ENCODE assay signal across 8 cellular contexts in the genomic region with DNA sequence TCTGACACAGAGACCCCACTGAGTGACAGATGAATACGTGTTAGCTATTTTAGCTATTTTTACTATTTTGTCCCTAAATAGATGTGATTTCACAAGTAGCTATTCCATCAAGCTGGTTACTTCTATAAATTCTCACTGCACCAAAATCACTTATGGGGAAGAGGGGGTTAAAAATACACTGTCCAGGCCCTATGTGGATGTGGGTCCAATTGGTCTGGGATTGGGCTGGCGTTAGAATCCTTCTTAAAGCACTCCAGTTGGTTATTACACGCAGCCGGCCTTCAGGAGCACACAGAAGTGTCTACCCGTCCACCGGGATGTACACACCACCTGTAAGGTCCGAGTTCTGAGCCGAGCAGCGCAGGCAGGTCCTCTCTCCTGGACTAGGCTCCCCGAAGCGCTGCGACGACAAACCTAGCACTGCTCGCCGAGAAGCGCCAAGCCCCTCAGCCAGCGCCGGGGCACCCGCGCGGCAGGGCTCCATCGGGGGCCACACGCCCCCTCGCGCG.
DNase-seq lines count a peak whose midpoint lies in the region; ATAC-seq and TF ChIP-seq lines count a peak whose summit lies in the region.

No MANE protein-coding gene starts in this region.

- intact Hi-C loops in psoas muscle (cut with DNase I) = loop anchor here in 1 of 2 donors (5.0 to 10.0 kb wide), 2 partner anchors 199 to 213 kb away; no protein-coding TSS in a partner anchor

- DNase-seq in AG04450 (ENCODE audit: low read depth, low spot score) = no peak
- peak; percentile 34 for DNase-seq in WERI-Rb-1
- DNase-seq in foreskin fibroblast = no peak
- DNase-seq in psoas muscle = no peak
- no peak for DNase-seq in kidney glomerular epithelial cell (lab: John Stamatoyannopoulos, UW)

- peak; percentile 2 for ATAC-seq in GM21723 (IDR thresholded peaks at IDR 0.05; ENCODE audit: unreplicated experiment)
- no peak for ATAC-seq in psoas muscle
- no peak for ATAC-seq in GM18870 (IDR thresholded peaks at IDR 0.05; ENCODE audit: unreplicated experiment)
- ATAC-seq in HG03457 (IDR thresholded peaks at IDR 0.05; ENCODE audit: unreplicated experiment) = no peak

- H3K27ac ChIP-seq in AG04450 (ENCODE audit: low read depth, low read length) (no peak overlapping the region), WERI-Rb-1 (no peak overlapping the region), psoas muscle (peak overlapping the region; percentile 96)

- H3K36me3 ChIP-seq in WERI-Rb-1 (no peaks in the 10 kb centered on the region), psoas muscle (ENCODE audit: insufficient read depth in 1 of 2, low read depth in 1 of 2) (peaks cover 4 to 51% of the 10 kb centered on the region in 2 donors)

- H3K9me3 ChIP-seq in AG04450 (ENCODE audit: control insufficient read depth, insufficient read depth, low read length) (no peaks in the 10 kb centered on the region; the same call in 1 of the 2 replicates), WERI-Rb-1 (ENCODE audit: severe bottlenecking) (no peaks in the 10 kb centered on the region), psoas muscle (no peaks in the 10 kb centered on the region)

- no peaks in the 10 kb centered on the region for H3K27me3 ChIP-seq in AG04450 (ENCODE audit: control insufficient read depth, insufficient read depth, low read length)
- H3K27me3 ChIP-seq in WERI-Rb-1 (ENCODE audit: insufficient read depth, low read depth, severe bottlenecking) = peaks cover 20% of the 10 kb centered on the region
- H3K27me3 ChIP-seq in psoas muscle (ENCODE audit: insufficient read depth in 3 of 3, low read length in 2 of 3) = no peaks in the 10 kb centered on the region

- POLR2A ChIA-PET in AG04450 (lab: Yijun Ruan, JAX) = interaction anchor here (0.8 kb wide), 1 partner anchor 51 kb away, joined by 3 read pairs; no protein-coding TSS in a partner anchor

- TF ChIP-seq CTCF in AG04450 (IDR thresholded peaks at IDR 0.05; ENCODE audit: low read depth, low read length) (no peak), WERI-Rb-1 (IDR thresholded peaks at IDR 0.05; ENCODE audit: low read depth, low read length) (no peak), foreskin fibroblast (IDR thresholded peaks at IDR 0.05; ENCODE audit: low read depth, low read length) (no peak), psoas muscle (IDR thresholded peaks at IDR 0.05) (no peak)

- CTCF ChIA-PET in AG04450 (lab: Charles Lee) = interaction anchor here (0.6 to 1.0 kb wide), 3 partner anchors 209 to 396 kb away, joined by 3 read pairs; no protein-coding TSS in a partner anchor

- peaks cover 53% of the 10 kb centered on the region for H3K4me1 ChIP-seq in psoas muscle

- 1 to 4% (median 2%) methylated on average over 14 to 26 of the region's 26 CpGs for whole genome bisulfite sequencing in psoas muscle, 3 donors

- H3K4me3 ChIP-seq in AG04450 (ENCODE audit: low read depth, low read length) (peak overlapping the region; percentile 61), WERI-Rb-1 (ENCODE audit: low read depth, low read length) (peak overlapping the region; percentile 61), foreskin fibroblast (ENCODE audit: low read depth in 1 of 2, low read length in 2 of 2) (peak overlapping the region; percentile 62 to 67), psoas muscle (peak overlapping the region; percentile 98)
